In the genomic region with DNA sequence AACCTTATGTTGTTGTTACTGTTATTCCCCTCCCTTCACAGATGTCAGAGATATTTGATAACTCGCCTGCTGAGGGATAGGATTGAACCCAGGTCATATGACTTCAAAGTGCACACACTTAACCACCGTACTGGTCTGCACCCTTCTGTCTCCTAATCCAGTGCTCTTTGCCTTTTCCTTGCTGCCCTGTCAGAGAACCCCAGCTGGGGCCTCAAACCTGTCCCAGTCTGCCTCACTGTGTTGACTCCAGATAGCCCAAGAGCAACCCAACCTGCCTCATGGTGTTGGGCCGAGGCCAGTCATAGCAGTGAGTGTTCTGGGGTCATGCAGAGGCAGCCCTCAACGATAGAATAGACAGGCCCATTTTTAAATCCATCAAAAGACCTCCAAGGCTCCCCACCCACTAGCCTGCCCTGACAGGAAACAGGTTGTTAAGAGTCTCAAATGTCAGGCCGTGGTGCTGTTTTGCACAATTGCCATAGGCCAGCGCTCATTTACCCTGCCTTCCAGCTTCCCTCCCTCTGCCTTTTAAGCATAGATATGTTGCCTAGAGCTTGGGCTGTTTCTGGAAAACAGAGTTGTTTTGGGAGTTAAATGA, we compare ENCODE assay signal across 2 cellular contexts.
TF ChIP-seq lines count a peak whose summit lies in the region.

No MANE protein-coding gene starts in this region.

TF ChIP-seq in SK-N-SH treated with all-trans-retinoic acid at 6 μM for 48 hours, 23 proteins besides CTCF, POLR2A, EP300 and RAD21 (continued from another document):
- TF ChIP-seq, protein P1, sequence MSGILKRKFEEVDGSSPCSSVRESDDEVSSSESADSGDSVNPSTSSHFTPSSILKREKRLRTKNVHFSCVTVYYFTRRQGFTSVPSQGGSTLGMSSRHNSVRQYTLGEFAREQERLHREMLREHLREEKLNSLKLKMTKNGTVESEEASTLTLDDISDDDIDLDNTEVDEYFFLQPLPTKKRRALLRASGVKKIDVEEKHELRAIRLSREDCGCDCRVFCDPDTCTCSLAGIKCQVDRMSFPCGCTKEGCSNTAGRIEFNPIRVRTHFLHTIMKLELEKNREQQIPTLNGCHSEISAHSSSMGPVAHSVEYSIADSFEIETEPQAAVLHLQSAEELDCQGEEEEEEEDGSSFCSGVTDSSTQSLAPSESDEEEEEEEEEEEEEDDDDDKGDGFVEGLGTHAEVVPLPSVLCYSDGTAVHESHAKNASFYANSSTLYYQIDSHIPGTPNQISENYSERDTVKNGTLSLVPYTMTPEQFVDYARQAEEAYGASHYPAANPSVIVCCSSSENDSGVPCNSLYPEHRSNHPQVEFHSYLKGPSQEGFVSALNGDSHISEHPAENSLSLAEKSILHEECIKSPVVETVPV (CRISPR knock-in tag; IDR thresholded peaks at IDR 0.05): no peak
- TF ChIP-seq ZNF565 (CRISPR knock-in tag; conservative IDR thresholded peaks at IDR 0.05; ENCODE audit: low read depth): no peak

TF ChIP-seq in SK-N-SH, 30 proteins besides CTCF, POLR2A, EP300 and RAD21 (continued from another document):
- TF ChIP-seq YY1 (IDR thresholded peaks at IDR 0.05; ENCODE audit: low read depth): no peak
- TF ChIP-seq FOXJ3 (CRISPR knock-in tag; IDR thresholded peaks at IDR 0.05): no peak
- no peak for TF ChIP-seq ZBTB33 (IDR thresholded peaks at IDR 0.05; ENCODE audit: borderline replicate concordance, low read depth)
- no peak for TF ChIP-seq ELF1 (IDR thresholded peaks at IDR 0.05)
- TF ChIP-seq POLR2AphosphoS5 (IDR thresholded peaks at IDR 0.05; ENCODE audit: low read depth, low read length): no peak
- no peak for TF ChIP-seq RXRA (IDR thresholded peaks at IDR 0.05; ENCODE audit: borderline replicate concordance, low read depth)
- TF ChIP-seq GATA2 (CRISPR knock-in tag; IDR thresholded peaks at IDR 0.05): no peak
- TF ChIP-seq TCF12 (IDR thresholded peaks at IDR 0.05): no peak
- TF ChIP-seq, protein P2, sequence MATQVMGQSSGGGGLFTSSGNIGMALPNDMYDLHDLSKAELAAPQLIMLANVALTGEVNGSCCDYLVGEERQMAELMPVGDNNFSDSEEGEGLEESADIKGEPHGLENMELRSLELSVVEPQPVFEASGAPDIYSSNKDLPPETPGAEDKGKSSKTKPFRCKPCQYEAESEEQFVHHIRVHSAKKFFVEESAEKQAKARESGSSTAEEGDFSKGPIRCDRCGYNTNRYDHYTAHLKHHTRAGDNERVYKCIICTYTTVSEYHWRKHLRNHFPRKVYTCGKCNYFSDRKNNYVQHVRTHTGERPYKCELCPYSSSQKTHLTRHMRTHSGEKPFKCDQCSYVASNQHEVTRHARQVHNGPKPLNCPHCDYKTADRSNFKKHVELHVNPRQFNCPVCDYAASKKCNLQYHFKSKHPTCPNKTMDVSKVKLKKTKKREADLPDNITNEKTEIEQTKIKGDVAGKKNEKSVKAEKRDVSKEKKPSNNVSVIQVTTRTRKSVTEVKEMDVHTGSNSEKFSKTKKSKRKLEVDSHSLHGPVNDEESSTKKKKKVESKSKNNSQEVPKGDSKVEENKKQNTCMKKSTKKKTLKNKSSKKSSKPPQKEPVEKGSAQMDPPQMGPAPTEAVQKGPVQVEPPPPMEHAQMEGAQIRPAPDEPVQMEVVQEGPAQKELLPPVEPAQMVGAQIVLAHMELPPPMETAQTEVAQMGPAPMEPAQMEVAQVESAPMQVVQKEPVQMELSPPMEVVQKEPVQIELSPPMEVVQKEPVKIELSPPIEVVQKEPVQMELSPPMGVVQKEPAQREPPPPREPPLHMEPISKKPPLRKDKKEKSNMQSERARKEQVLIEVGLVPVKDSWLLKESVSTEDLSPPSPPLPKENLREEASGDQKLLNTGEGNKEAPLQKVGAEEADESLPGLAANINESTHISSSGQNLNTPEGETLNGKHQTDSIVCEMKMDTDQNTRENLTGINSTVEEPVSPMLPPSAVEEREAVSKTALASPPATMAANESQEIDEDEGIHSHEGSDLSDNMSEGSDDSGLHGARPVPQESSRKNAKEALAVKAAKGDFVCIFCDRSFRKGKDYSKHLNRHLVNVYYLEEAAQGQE (IDR thresholded peaks at IDR 0.05; ENCODE audit: low read depth, low read length): no peak
- no peak for TF ChIP-seq EZH2phosphoT487 (IDR thresholded peaks at IDR 0.05; ENCODE audit: borderline replicate concordance, low read depth)
- TF ChIP-seq NFIC (IDR thresholded peaks at IDR 0.05; ENCODE audit: borderline replicate concordance): no peak
TF ChIP-seq in SK-N-SH: peak in this region for 0.
